Comparison of ENCODE assay signal across 10 cellular contexts in genomic region chr4:4507923-4508322, GRCh38. TPM values are rescaled to one million over a fixed set of nuclear protein-coding genes. Genes with fewer than 3 reads are reported as not detected.
DNase-seq lines count a peak whose midpoint lies in the region; ATAC-seq and TF ChIP-seq lines count a peak whose summit lies in the region.
"Had no signal": no experiment of that assay in that cellular context is flagged by ENCODE, and none has a peak within 500 bp of the region (broad histone marks: within the 10 kb centered on the region; RNA-seq: fewer than 3 reads in every experiment).

No MANE protein-coding gene starts in this region.

- ATAC-seq in HG02610 (IDR thresholded peaks at IDR 0.05; ENCODE audit: unreplicated experiment) = no peak

- no peaks in the 10 kb centered on the region for H3K36me3 Mint-ChIP-seq in endothelial cell (ENCODE audit: low read depth, unreplicated experiment)

- peaks cover 8% of the 10 kb centered on the region for H3K4me1 Mint-ChIP-seq in endothelial cell (ENCODE audit: unreplicated experiment)

- H3K9me2 ChIP-seq in MM.1S (replicated peaks; ENCODE audit: insufficient read depth, low read length) = no peaks in the 10 kb centered on the region

- peaks cover 11% of the 10 kb centered on the region for H3K4me1 ChIP-seq in MM.1S (ENCODE audit: low read length)
- H3K4me1 ChIP-seq in spleen = peaks cover 0 to 7% (median 0%) of the 10 kb centered on the region in 6 donors

- H2AFZ ChIP-seq in MM.1S (ENCODE audit: low read length) = no peak overlapping the region

- no peaks in the 10 kb centered on the region for H3K9me3 Mint-ChIP-seq in endothelial cell (ENCODE audit: unreplicated experiment)
- H3K9me3 Mint-ChIP-seq: activated naive CD8-positive, alpha-beta T cell treated with anti-CD3 and anti-CD28 coated beads, Interleukin-2, amount 10 ng/mL, durations not matched to agents 7 days and 5 days had no signal

- peaks cover 67% of the 10 kb centered on the region for H3K79me2 ChIP-seq in MM.1S (ENCODE audit: low read length)

- no peaks in the 10 kb centered on the region for H3F3A ChIP-seq in MM.1S (ENCODE audit: insufficient read depth, low read length)

- 59 to 83% (median 77%) methylated on average over 4 of the region's 4 CpGs for WGBS in spleen, 5 donors

- DNase-seq in NCI-H82 (lab: John Stamatoyannopoulos, UW) = peak; percentile 5
- no peak for DNase-seq in NCI-H82 treated with DMSO at 0.1 percent for 48 hours (lab: John Stamatoyannopoulos, UW; ENCODE audit: unreplicated experiment)
- peak; percentile 48 for DNase-seq in MM.1S
- DNase-seq in endothelial cell (ENCODE audit: low spot score) = no peak
- DNase-seq in spleen = no peak
- no peak for DNase-seq in NK-92 treated with Interleukin-12 subunit alpha and Interleukin-12 subunit beta, amount 100 ng/mL, for 24 hours (lab: John Stamatoyannopoulos, UW)
- no peak for DNase-seq in stimulated activated CD4-positive, alpha-beta T cell treated with anti-CD3 and anti-CD28 coated beads, Interleukin-15, amount 100 ng/mL, for 24 hours
- DNase-seq: activated naive CD8-positive, alpha-beta T cell treated with anti-CD3 and anti-CD28 coated beads, Interleukin-2, amount 10 ng/mL, durations not matched to agents 7 days and 5 days had no signal

- no peak overlapping the region for H3K4me2 ChIP-seq in MM.1S (ENCODE audit: low read depth, low read length)
- H3K4me2 ChIP-seq: BLaER1 had no signal

- no peak overlapping the region for H3K9ac ChIP-seq in MM.1S (ENCODE audit: low read length)
- H3K9ac ChIP-seq: BLaER1 had no signal

- H3K36me3 ChIP-seq in MM.1S (replicated peaks; ENCODE audit: insufficient read depth, low read length) (no peaks in the 10 kb centered on the region), spleen (peaks cover 0 to 16% (median 0%) of the 10 kb centered on the region in 6 donors)

- TF ChIP-seq CTCF in MM.1S (IDR thresholded peaks at IDR 0.05; ENCODE audit: low read length) (peak; percentile 64), endothelial cell (IDR thresholded peaks at IDR 0.05; ENCODE audit: unreplicated experiment) (peak; percentile 71), spleen (IDR thresholded peaks at IDR 0.05 in 8 of 11, conservative IDR thresholded peaks at IDR 0.05 in 3 of 11) (peak in 6 of 11 experiments; percentile 7 to 38 (median 23))

- no peaks in the 10 kb centered on the region for H3K9me3 ChIP-seq in MM.1S (replicated peaks; ENCODE audit: insufficient read depth, low read length)
- H3K9me3 ChIP-seq in spleen = no peaks in the 10 kb centered on the region
- H3K9me3 ChIP-seq: BLaER1 had no signal

- intact Hi-C loops in spleen (cut with DNase I; ENCODE audit: low total_unique reads) = no loop called here

- TF ChIP-seq POLR2A in spleen (IDR thresholded peaks at IDR 0.05) = no peak

- H3K4me3 ChIP-seq in MM.1S (ENCODE audit: low read length) (no peak overlapping the region), spleen (no peak overlapping the region)
- H3K4me3 ChIP-seq: BLaER1 had no signal

- H3K27me3 ChIP-seq in MM.1S (replicated peaks; ENCODE audit: insufficient read depth, low read length) (no peaks in the 10 kb centered on the region), spleen (replicated peaks in 1 of 7) (no peaks in the 10 kb centered on the region)
- H3K27me3 ChIP-seq: BLaER1 had no signal

- no peak overlapping the region for H3K4me3 Mint-ChIP-seq in endothelial cell (ENCODE audit: unreplicated experiment)
- H3K4me3 Mint-ChIP-seq: activated naive CD8-positive, alpha-beta T cell treated with anti-CD3 and anti-CD28 coated beads, Interleukin-2, amount 10 ng/mL, durations not matched to agents 7 days and 5 days had no signal

- H3K27ac ChIP-seq in MM.1S (ENCODE audit: low read length) = no peak overlapping the region
- H3K27ac ChIP-seq in spleen = no peak overlapping the region
- H3K27ac ChIP-seq: BLaER1 had no signal

- H3K27ac Mint-ChIP-seq in endothelial cell (ENCODE audit: unreplicated experiment) = no peak overlapping the region
- H3K27ac Mint-ChIP-seq: activated naive CD8-positive, alpha-beta T cell treated with anti-CD3 and anti-CD28 coated beads, Interleukin-2, amount 10 ng/mL, durations not matched to agents 7 days and 5 days had no signal

- no peaks in the 10 kb centered on the region; the same call in 1 of the 2 replicates for H4K20me1 ChIP-seq in MM.1S (ENCODE audit: insufficient read depth, low read length)

- peaks cover 2% of the 10 kb centered on the region for H3K27me3 Mint-ChIP-seq in endothelial cell (ENCODE audit: unreplicated experiment)
- H3K27me3 Mint-ChIP-seq: activated naive CD8-positive, alpha-beta T cell treated with anti-CD3 and anti-CD28 coated beads, Interleukin-2, amount 10 ng/mL, durations not matched to agents 7 days and 5 days had no signal

RNA-seq across cellular contexts. Expression of gene STX18, which starts 33.9 kb away (rescaled TPM):
- total RNA-seq in endothelial cell (ENCODE audit: unreplicated experiment) (24.0 TPM), spleen (10 to 100 TPM; 28.2 to 45.8 (median 32.6) TPM)
- polyA plus RNA-seq in spleen = 10 to 100 TPM; 19.0 to 27.7 (median 23.0) TPM

Comparison
In these comparisons a context has a peak if more than half of its experiments do, and no peak if none do; other contexts are left out.
1. DNase-seq: peak in NCI-H82 (single experiment) and MM.1S (single experiment); none in NCI-H82 treated with DMSO at 0.1 percent for 48 hours (single experiment), endothelial cell (single experiment), spleen (single experiment), NK-92 treated with Interleukin-12 subunit alpha and Interleukin-12 subunit beta, amount 100 ng/mL, for 24 hours (single experiment) and stimulated activated CD4-positive, alpha-beta T cell treated with anti-CD3 and anti-CD28 coated beads, Interleukin-15, amount 100 ng/mL, for 24 hours (single experiment).
2. Peak in every context shown above with its lines, with median percentiles within 50 percentile points of each other: CTCF ChIP-seq.